11 cellular contexts compared by ENCODE assay signal in genomic region chr4:88533937-88534750, GRCh38.
DNase-seq lines count a peak whose midpoint lies in the region; ATAC-seq lines count a peak whose summit lies in the region.
"Had no signal": no experiment of that assay in that cellular context is flagged by ENCODE, and none has a peak within 500 bp of the region (broad histone marks: within the 10 kb centered on the region; RNA-seq: fewer than 3 reads in every experiment).

No MANE protein-coding gene starts in this region.

- no peaks in the 10 kb centered on the region for H3K27me3 ChIP-seq in ACC112 (ENCODE audit: insufficient read depth, low read length)
- H3K27me3 ChIP-seq in HUES48 (ENCODE audit: control insufficient read depth, insufficient read depth, low read length), result no peaks in the 10 kb centered on the region
- H3K27me3 ChIP-seq: tibial artery had no signal

- peak overlapping the region; percentile 80 for H2AFZ ChIP-seq in ACC112 (ENCODE audit: low read length, unreplicated experiment)

- DNase-seq in amniotic stem cell (lab: John Stamatoyannopoulos, UW) (peak; percentile 74), hepatic stellate cell (ENCODE audit: low spot score) (peak; percentile 47), OCI-M2 (lab: John Stamatoyannopoulos, UW; ENCODE audit: unreplicated experiment) (no peak), HuH-7.5 (ENCODE audit: low spot score) (no peak)
- DNase-seq: activated CD4-positive, alpha-beta T cell treated with anti-CD3 and anti-CD28 coated beads, Interleukin-2, amount 10 ng/mL, durations not matched to agents 7 days and 5 days; SHP77 treated with DMSO at 0.1 percent for 48 hours; tibial artery had no signal

- H3K36me3 ChIP-seq in ACC112 (ENCODE audit: insufficient read depth, low read length) (no peaks in the 10 kb centered on the region), HUES48 (ENCODE audit: control insufficient read depth, insufficient read depth, low read length) (no peaks in the 10 kb centered on the region)
- H3K36me3 ChIP-seq: tibial artery had no signal

- no peak overlapping the region; the same call in 1 of the 2 replicates for H3K9ac ChIP-seq in HUES48 (ENCODE audit: low read depth, low read length)

- H3K4me1 ChIP-seq in ACC112 (ENCODE audit: control insufficient read depth, insufficient read depth, low read length, unreplicated experiment) (peaks cover 39% of the 10 kb centered on the region), HUES48 (ENCODE audit: control insufficient read depth, insufficient read depth, low read length) (peaks cover 29% of the 10 kb centered on the region)
- H3K4me1 ChIP-seq: tibial artery had no signal

- H3K79me2 ChIP-seq in ACC112 (ENCODE audit: control insufficient read depth, insufficient read depth, low read length, unreplicated experiment), result no peaks in the 10 kb centered on the region

- ATAC-seq in HG02678 (IDR thresholded peaks at IDR 0.05; ENCODE audit: unreplicated experiment) (no peak), HG03025 (IDR thresholded peaks at IDR 0.05; ENCODE audit: low FRiP score, unreplicated experiment) (no peak)

- H3K4me3 ChIP-seq in ACC112 (ENCODE audit: low read depth, low read length) (peak overlapping the region; percentile 66), HUES48 (ENCODE audit: low read depth, low read length) (peak overlapping the region; percentile 34; the same call in 1 of the 2 replicates)
- H3K4me3 ChIP-seq: tibial artery had no signal

- no peaks in the 10 kb centered on the region for H3K9me3 ChIP-seq in HUES48 (ENCODE audit: control insufficient read depth, insufficient read depth, low read length)
- H3K9me3 ChIP-seq: tibial artery had no signal

- H3K27ac ChIP-seq in ACC112 (ENCODE audit: low read depth, low read length) (peak overlapping the region; percentile 99), HUES48 (ENCODE audit: low read depth, low read length) (peak overlapping the region; percentile 97)
- H3K27ac ChIP-seq: tibial artery had no signal

Comparison
In these comparisons a context has a peak if more than half of its experiments do, and no peak if none do; other contexts are left out.
1. DNase-seq: peak in amniotic stem cell (single experiment) and hepatic stellate cell (single experiment); none in OCI-M2 (single experiment) and HuH-7.5 (single experiment).